In the genomic region with DNA sequence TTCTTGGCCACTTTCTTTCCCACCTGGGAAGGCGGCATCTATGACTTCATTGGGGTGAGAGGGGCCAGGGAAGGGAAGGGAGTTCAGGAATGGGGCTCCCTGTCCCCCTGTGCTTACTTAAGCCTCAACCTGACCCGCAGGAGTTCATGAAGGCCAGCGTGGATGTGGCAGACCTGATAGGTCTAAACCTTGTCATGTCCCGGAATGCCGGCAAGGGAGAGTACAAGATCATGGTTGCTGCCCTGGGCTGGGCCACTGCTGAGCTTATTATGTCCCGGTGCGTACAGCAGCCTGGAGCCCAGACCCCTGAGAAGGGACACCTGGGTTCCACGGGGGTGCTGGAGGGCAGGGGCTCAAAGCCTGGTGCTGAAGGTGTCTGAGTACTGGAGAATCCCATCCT, we compare ENCODE assay signal across 8 cellular contexts. TPM values are rescaled to one million over a fixed set of nuclear protein-coding genes. Genes with fewer than 3 reads are reported as not detected.
DNase-seq lines count a peak whose midpoint lies in the region; ATAC-seq lines count a peak whose summit lies in the region.

No MANE protein-coding gene starts in this region.

- ATAC-seq in HG03460 (IDR thresholded peaks at IDR 0.05; ENCODE audit: unreplicated experiment) = no peak

- H3K9me3 ChIP-seq in iPS-15b (ENCODE audit: control insufficient read depth, insufficient read depth, low read length) = no peaks in the 10 kb centered on the region
- H3K9me3 ChIP-seq in stomach smooth muscle (ENCODE audit: control insufficient read depth in 2 of 2, low read length in 2 of 2) = no peaks in the 10 kb centered on the region

- H3K27me3 ChIP-seq in iPS-15b (ENCODE audit: control insufficient read depth, insufficient read depth, low read length) (no peaks in the 10 kb centered on the region), stomach smooth muscle (ENCODE audit: control insufficient read depth in 1 of 2, insufficient read depth in 2 of 2, low read length in 2 of 2) (no peaks in the 10 kb centered on the region)

- H3K9me3 Mint-ChIP-seq in activated CD4-positive, alpha-beta T cell treated with anti-CD3 and anti-CD28 coated beads, Interleukin-2, amount 10 ng/mL, durations not matched to agents 24 days and 14 days = no peaks in the 10 kb centered on the region
- H3K9me3 Mint-ChIP-seq in activated CD4-positive, alpha-beta memory T cell treated with anti-CD3 and anti-CD28 coated beads for 36 hours = no peaks in the 10 kb centered on the region

- peaks cover 25% of the 10 kb centered on the region for H3K36me3 Mint-ChIP-seq in activated CD4-positive, alpha-beta T cell treated with anti-CD3 and anti-CD28 coated beads, Interleukin-2, amount 10 ng/mL, durations not matched to agents 24 days and 14 days (ENCODE audit: low read depth)
- H3K36me3 Mint-ChIP-seq in activated CD4-positive, alpha-beta memory T cell treated with anti-CD3 and anti-CD28 coated beads for 36 hours = peaks cover 27% of the 10 kb centered on the region

- peaks cover 8% of the 10 kb centered on the region for H3K4me1 ChIP-seq in iPS-15b (ENCODE audit: control insufficient read depth, insufficient read depth, low read length)
- peaks cover 27% of the 10 kb centered on the region for H3K4me1 ChIP-seq in stomach smooth muscle (ENCODE audit: control insufficient read depth, insufficient read depth, low read length)

- CTCF ChIA-PET in activated CD4-positive, alpha-beta memory T cell treated with anti-CD3 and anti-CD28 coated beads for 36 hours (lab: Charles Lee) = interaction anchor here (0.9 to 3.8 kb wide), 2 partner anchors 44 to 202 kb away, joined by 3 to 34 read pairs; a partner anchor contains a TSS

- no peak overlapping the region for H3K27ac ChIP-seq in stomach smooth muscle (ENCODE audit: low read length)

- no peaks in the 10 kb centered on the region for H3K27me3 Mint-ChIP-seq in activated CD4-positive, alpha-beta T cell treated with anti-CD3 and anti-CD28 coated beads, Interleukin-2, amount 10 ng/mL, durations not matched to agents 24 days and 14 days
- H3K27me3 Mint-ChIP-seq in activated CD4-positive, alpha-beta memory T cell treated with anti-CD3 and anti-CD28 coated beads for 36 hours = no peaks in the 10 kb centered on the region

- DNase-seq in activated CD4-positive, alpha-beta T cell treated with anti-CD3 and anti-CD28 coated beads, Interleukin-2, amount 10 ng/mL, durations not matched to agents 24 days and 14 days = no peak
- no peak for DNase-seq in activated CD4-positive, alpha-beta T cell treated with anti-CD3 and anti-CD28 coated beads, Interleukin-2, amount 50 U/mL, for 4 hours
- no peak for DNase-seq in activated CD4-positive, alpha-beta memory T cell treated with anti-CD3 and anti-CD28 coated beads for 36 hours
- no peak for DNase-seq in NCI-H1694 (lab: John Stamatoyannopoulos, UW)
- DNase-seq in T-helper 9 cell = no peak

- H3K9ac ChIP-seq in iPS-15b (ENCODE audit: low read depth, low read length) (peak overlapping the region; percentile 37), stomach smooth muscle (ENCODE audit: low read length in 2 of 2) (peak overlapping the region; percentile 90 to 95)

- H3K27ac Mint-ChIP-seq in activated CD4-positive, alpha-beta T cell treated with anti-CD3 and anti-CD28 coated beads, Interleukin-2, amount 10 ng/mL, durations not matched to agents 24 days and 14 days = peak overlapping the region; percentile 96
- H3K27ac Mint-ChIP-seq in activated CD4-positive, alpha-beta memory T cell treated with anti-CD3 and anti-CD28 coated beads for 36 hours = peak overlapping the region; percentile 91

- H3K4me1 Mint-ChIP-seq in activated CD4-positive, alpha-beta T cell treated with anti-CD3 and anti-CD28 coated beads, Interleukin-2, amount 10 ng/mL, durations not matched to agents 24 days and 14 days = peaks cover 29% of the 10 kb centered on the region
- H3K4me1 Mint-ChIP-seq in activated CD4-positive, alpha-beta memory T cell treated with anti-CD3 and anti-CD28 coated beads for 36 hours (ENCODE audit: low read depth) = peaks cover 35% of the 10 kb centered on the region

- peak overlapping the region; percentile 97 for H3K4me3 Mint-ChIP-seq in activated CD4-positive, alpha-beta T cell treated with anti-CD3 and anti-CD28 coated beads, Interleukin-2, amount 10 ng/mL, durations not matched to agents 24 days and 14 days
- peak overlapping the region; percentile 93 for H3K4me3 Mint-ChIP-seq in activated CD4-positive, alpha-beta memory T cell treated with anti-CD3 and anti-CD28 coated beads for 36 hours

- POLR2A ChIA-PET in activated CD4-positive, alpha-beta memory T cell treated with anti-CD3 and anti-CD28 coated beads for 36 hours (lab: Charles Lee) = no interaction called here

- peak overlapping the region; percentile 93 for H3K4me3 ChIP-seq in iPS-15b (ENCODE audit: low read depth, low read length)
- H3K4me3 ChIP-seq in stomach smooth muscle (ENCODE audit: low read length in 2 of 2) = peak overlapping the region; percentile 87 to 88

- H3K36me3 ChIP-seq in iPS-15b (ENCODE audit: control insufficient read depth, insufficient read depth, low read length) (peaks cover 32% of the 10 kb centered on the region), stomach smooth muscle (ENCODE audit: control insufficient read depth in 2 of 2, insufficient read depth in 2 of 2, low read length in 2 of 2) (peaks cover 0 to 8% of the 10 kb centered on the region in 2 donors)

- intact Hi-C loops in activated CD4-positive, alpha-beta T cell treated with anti-CD3 and anti-CD28 coated beads, Interleukin-2, amount 10 ng/mL, durations not matched to agents 24 days and 14 days (cut with micrococcal nuclease) = loop anchor here (1.0 to 5.0 kb wide), 6 partner anchors 34 to 200 kb away; a partner anchor contains a TSS
- intact Hi-C loops in activated CD4-positive, alpha-beta memory T cell treated with anti-CD3 and anti-CD28 coated beads for 36 hours (cut with micrococcal nuclease) = loop anchor here (1.0 to 5.0 kb wide), 8 partner anchors 34 to 201 kb away; a partner anchor contains a TSS

RNA-seq across cellular contexts. Expression of a gene that starts 1.1 kb away (rescaled TPM):
- 132 and 134 TPM in 2 replicates for total RNA-seq in activated CD4-positive, alpha-beta T cell treated with anti-CD3 and anti-CD28 coated beads, Interleukin-2, amount 10 ng/mL, durations not matched to agents 24 days and 14 days
- total RNA-seq in activated CD4-positive, alpha-beta memory T cell treated with anti-CD3 and anti-CD28 coated beads for 36 hours = 10 to 100 TPM; 73.5 to 81.9 TPM

RNA-seq across cellular contexts. Expression of a gene that starts 13.3 kb away (rescaled TPM):
- total RNA-seq in activated CD4-positive, alpha-beta T cell treated with anti-CD3 and anti-CD28 coated beads, Interleukin-2, amount 10 ng/mL, durations not matched to agents 24 days and 14 days = not detected in 2 replicates
- not detected for total RNA-seq in activated CD4-positive, alpha-beta memory T cell treated with anti-CD3 and anti-CD28 coated beads for 36 hours

RNA-seq across cellular contexts. Expression of a gene that starts 16.9 kb away (rescaled TPM):
- not detected in 2 replicates for total RNA-seq in activated CD4-positive, alpha-beta T cell treated with anti-CD3 and anti-CD28 coated beads, Interleukin-2, amount 10 ng/mL, durations not matched to agents 24 days and 14 days
- not detected for total RNA-seq in activated CD4-positive, alpha-beta memory T cell treated with anti-CD3 and anti-CD28 coated beads for 36 hours

RNA-seq across cellular contexts. Expression of a gene that starts 18.4 kb away (rescaled TPM):
- not detected in 2 replicates for total RNA-seq in activated CD4-positive, alpha-beta T cell treated with anti-CD3 and anti-CD28 coated beads, Interleukin-2, amount 10 ng/mL, durations not matched to agents 24 days and 14 days
- total RNA-seq in activated CD4-positive, alpha-beta memory T cell treated with anti-CD3 and anti-CD28 coated beads for 36 hours = under 1 TPM in 1 of 2 experiments, not detected in 1; 0.10 TPM

RNA-seq across cellular contexts. Expression of a gene that starts 33.1 kb away (rescaled TPM):
- total RNA-seq in activated CD4-positive, alpha-beta T cell treated with anti-CD3 and anti-CD28 coated beads, Interleukin-2, amount 10 ng/mL, durations not matched to agents 24 days and 14 days = not detected in 2 replicates
- total RNA-seq in activated CD4-positive, alpha-beta memory T cell treated with anti-CD3 and anti-CD28 coated beads for 36 hours = 1 to 10 TPM; 2.1 to 2.4 TPM
